ENCODE assay signal across 8 cellular contexts in the genomic region with DNA sequence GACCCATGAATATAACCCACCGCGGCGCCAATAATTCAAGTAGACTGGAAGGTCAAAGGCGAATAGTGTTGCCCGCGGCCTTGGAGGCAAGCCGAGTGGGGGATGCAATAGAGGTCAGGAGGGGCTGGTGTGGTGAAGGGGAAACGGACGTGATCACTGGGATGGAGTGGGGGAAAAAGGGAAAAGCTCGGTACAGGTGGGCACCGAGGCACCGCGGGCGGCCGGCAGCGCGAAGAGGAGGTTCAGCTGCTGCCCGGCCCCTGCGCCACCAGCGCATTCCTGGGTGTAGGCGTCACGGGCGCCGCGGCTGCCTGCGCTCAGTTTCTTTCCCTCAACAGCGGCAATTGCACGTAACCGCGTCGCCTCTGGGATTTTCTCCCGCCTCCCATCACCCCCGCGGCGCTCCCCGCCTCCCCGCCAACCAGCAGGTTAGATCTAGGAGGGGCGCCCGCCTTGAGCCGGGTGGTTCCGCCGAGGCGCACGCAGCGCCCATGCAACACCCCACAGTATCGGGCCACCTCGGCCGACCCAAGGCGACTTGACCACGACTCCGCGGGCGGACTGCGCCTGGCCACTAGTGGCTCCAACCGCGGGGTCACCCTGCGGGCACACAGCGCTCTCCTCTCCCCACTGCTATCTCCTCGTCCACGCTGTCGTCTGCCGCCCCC. TPM values are rescaled to one million over a fixed set of nuclear protein-coding genes. Genes with fewer than 3 reads are reported as not detected.
A peak's percentile ranks its signal among the peaks of the same experiment; 100 is the strongest.
DNase-seq lines count a peak whose midpoint lies in the region; ATAC-seq and TF ChIP-seq lines count a peak whose summit lies in the region.

No MANE protein-coding gene starts in this region.

- peaks cover 34% of the 10 kb centered on the region for H3K4me1 ChIP-seq in PC-9 (replicated peaks; ENCODE audit: insufficient read depth)
- H3K4me1 ChIP-seq in endodermal cell (ENCODE audit: control insufficient read depth, insufficient read depth, low read length) = peaks cover 3% of the 10 kb centered on the region
- H3K4me1 ChIP-seq in mesendoderm (ENCODE audit: control insufficient read depth, low read depth, low read length) = no peaks in the 10 kb centered on the region
- no peaks in the 10 kb centered on the region for H3K4me1 ChIP-seq in upper lobe of right lung

- no peaks in the 10 kb centered on the region for H3K9me3 Mint-ChIP-seq in endodermal cell

- peak overlapping the region; percentile 29 for H3K18ac ChIP-seq in mesendoderm (ENCODE audit: low read length)

- peak overlapping the region; percentile 91 for H3K56ac ChIP-seq in mesendoderm (ENCODE audit: low read length)

- no peak overlapping the region for H2BK120ac ChIP-seq in mesendoderm (ENCODE audit: low read depth, low read length)

- no peak overlapping the region for H2AFZ ChIP-seq in PC-9

- 0% methylated on average over 8 to 62 of the region's 62 CpGs for WGBS in endodermal cell (ENCODE audit: insufficient coverage in 1 of 2, insufficient read length in 1 of 2), 2 experiments
- WGBS in mesendoderm (ENCODE audit: extremely low coverage, insufficient coverage, low lambda C conversion rate) = no CpG with 5 or more reads among the region's 62 CpGs

- peak overlapping the region; percentile 3 for H3K27ac Mint-ChIP-seq in endodermal cell

- H3K27me3 ChIP-seq in PC-9 (ENCODE audit: insufficient read depth, low read depth) (no peaks in the 10 kb centered on the region), endodermal cell (ENCODE audit: control insufficient read depth, insufficient read depth, low read length, poor library complexity, severe bottlenecking) (peaks cover 39% of the 10 kb centered on the region), mesendoderm (ENCODE audit: insufficient read depth, low read length, poor library complexity) (no peaks in the 10 kb centered on the region), upper lobe of right lung (no peaks in the 10 kb centered on the region)

- H3K9me2 ChIP-seq in PC-9 (ENCODE audit: insufficient read depth) = no peaks in the 10 kb centered on the region

- H3K9me3 ChIP-seq in PC-9 (ENCODE audit: insufficient read depth, low read depth) (no peaks in the 10 kb centered on the region), endodermal cell (ENCODE audit: control insufficient read depth, low read length) (no peaks in the 10 kb centered on the region), upper lobe of right lung (no peaks in the 10 kb centered on the region)

- peak overlapping the region; percentile 93 for H3K4me3 ChIP-seq in PC-9
- H3K4me3 ChIP-seq in endodermal cell (ENCODE audit: low read length) = peak overlapping the region; percentile 80
- H3K4me3 ChIP-seq in mesendoderm (ENCODE audit: low read length) = peak overlapping the region; percentile 88
- peak overlapping the region; percentile 68 for H3K4me3 ChIP-seq in upper lobe of right lung

- H4K20me1 ChIP-seq in PC-9 (ENCODE audit: insufficient read depth) = peaks cover 21% of the 10 kb centered on the region; the same call in 1 of the 2 replicates

- H3K23ac ChIP-seq in mesendoderm (ENCODE audit: low read length) = no peak overlapping the region

- H4K8ac ChIP-seq in mesendoderm (ENCODE audit: low read depth, low read length) = no peak overlapping the region

- no TSS peak for BruUV-seq in PC-9 (replicated peaks; lab: Mats Ljungman, UMichigan)

- H2AK5ac ChIP-seq in mesendoderm (ENCODE audit: low read length) = no peak overlapping the region

- H3K27me3 Mint-ChIP-seq in endodermal cell (ENCODE audit: insufficient read depth) = peaks cover 44% of the 10 kb centered on the region

- H3K9ac ChIP-seq in endodermal cell (ENCODE audit: extremely low read depth, low read length, poor library complexity, severe bottlenecking) = peak overlapping the region; percentile 24
- peak overlapping the region; percentile 85 for H3K9ac ChIP-seq in mesendoderm (ENCODE audit: low read length)

- no peak overlapping the region for H2BK15ac ChIP-seq in mesendoderm (replicated peaks; ENCODE audit: low read depth)

- peak overlapping the region; percentile 92 for H3K27ac ChIP-seq in PC-9
- H3K27ac ChIP-seq in endodermal cell (ENCODE audit: low read depth, low read length) = peak overlapping the region; percentile 84
- H3K27ac ChIP-seq in mesendoderm (ENCODE audit: low read depth, low read length) = no peak overlapping the region
- peak overlapping the region; percentile 87 for H3K27ac ChIP-seq in upper lobe of right lung

- H3K4me3 Mint-ChIP-seq in endodermal cell = peak overlapping the region; percentile 71

- H3F3A ChIP-seq in PC-9 (ENCODE audit: insufficient read depth, low read depth) = peaks cover 19% of the 10 kb centered on the region

- CTCF ChIA-PET in PC-9 (lab: Charles Lee) = interaction anchor here (1.1 kb wide), 1 partner anchor 12 kb away, joined by 3 read pairs; no protein-coding TSS in a partner anchor

- TF ChIP-seq CTCF in PC-9 (conservative IDR thresholded peaks at IDR 0.05) (no peak), endodermal cell (conservative IDR thresholded peaks at IDR 0.05) (no peak), upper lobe of right lung (IDR thresholded peaks at IDR 0.05) (no peak)

- H3K36me3 ChIP-seq in PC-9 (ENCODE audit: low read depth) (peaks cover 32% of the 10 kb centered on the region), endodermal cell (ENCODE audit: control insufficient read depth, insufficient read depth, low read length) (no peaks in the 10 kb centered on the region), mesendoderm (ENCODE audit: control insufficient read depth, insufficient read depth, low read length) (no peaks in the 10 kb centered on the region), upper lobe of right lung (no peaks in the 10 kb centered on the region)

- H3K79me2 ChIP-seq in PC-9 (ENCODE audit: low read depth) (peaks cover 62% of the 10 kb centered on the region), mesendoderm (ENCODE audit: control insufficient read depth, insufficient read depth, low read length) (peaks cover 43% of the 10 kb centered on the region)

- H3K4me2 ChIP-seq in PC-9 = peak overlapping the region; percentile 74
- peak overlapping the region; percentile 60 for H3K4me2 ChIP-seq in mesendoderm (ENCODE audit: low read length)

- H3K79me1 ChIP-seq in mesendoderm (ENCODE audit: low read length) = peaks cover 4% of the 10 kb centered on the region

- intact Hi-C loops in PC-9 (cut with micrococcal nuclease; ENCODE audit: unreplicated experiment) = loop anchor here (2.0 to 10.0 kb wide), 4 partner anchors 426 to 753 kb away; no protein-coding TSS in a partner anchor
- intact Hi-C loops in upper lobe of right lung (cut with DNase I) = no loop called here

- no peak overlapping the region for H2BK5ac ChIP-seq in mesendoderm (ENCODE audit: low read length)

- H3K36me3 Mint-ChIP-seq in endodermal cell (ENCODE audit: low read depth) = no peaks in the 10 kb centered on the region

- H3K4me1 Mint-ChIP-seq in endodermal cell = peaks cover 19% of the 10 kb centered on the region

- POLR2A ChIA-PET in PC-9 (lab: Charles Lee; ENCODE audit: unreplicated experiment) = interaction anchor here (0.6 to 0.7 kb wide), 2 partner anchors 30 to 275 kb away, joined by 3 read pairs; no protein-coding TSS in a partner anchor

- DNase-seq in activated gamma-delta T cell (lab: John Stamatoyannopoulos, UW) (peak; percentile 12), activated gamma-delta T cell treated with Interleukin-2 at 50 U/mL for 16 hours (no peak), PC-9 (peak; percentile 57 to 71), endodermal cell (peak; percentile 88), mesendoderm (peak; percentile 82), upper lobe of right lung (peak; percentile 84), HPDE6-E6E7 (ENCODE audit: extremely low spot score) (no peak)
- DNase-seq in stimulated activated CD8-positive, alpha-beta memory T cell treated with anti-CD3 and anti-CD28 coated beads, Interleukin-4, amount 100 ng/mL, for 48 hours = no peak

- H4K5ac ChIP-seq in mesendoderm (ENCODE audit: low read length) = no peak overlapping the region

- ATAC-seq in upper lobe of right lung = peak; percentile 79

- peak overlapping the region; percentile 88 for H3K4ac ChIP-seq in mesendoderm (ENCODE audit: low read depth, low read length)

RNA-seq across cellular contexts. Expression of a gene that starts 1.5 kb away (rescaled TPM):
- total RNA-seq in PC-9 (2021) = 72.9 and 99.1 TPM in 2 replicates
- total RNA-seq in endodermal cell = 1 to 10 TPM; 1.3 to 7.8 TPM
- 99.8 TPM for polyA plus RNA-seq in endodermal cell (2013, experiment 1 of 2)
- 80.5 TPM for polyA plus RNA-seq in endodermal cell (2013, experiment 2 of 2)
- 31.8 TPM for polyA plus RNA-seq in mesendoderm (2013, experiment 1 of 2)
- 37.3 TPM for polyA plus RNA-seq in mesendoderm (2013, experiment 2 of 2)
- total RNA-seq in upper lobe of right lung = 32.6 TPM

Comparison
In these comparisons a context has a peak if more than half of its experiments do, and no peak if none do; other contexts are left out.
1. DNase-seq: peak in activated gamma-delta T cell (single experiment), PC-9 (2 of 2), endodermal cell (single experiment), mesendoderm (single experiment) and upper lobe of right lung (single experiment); none in activated gamma-delta T cell treated with Interleukin-2 at 50 U/mL for 16 hours (single experiment), stimulated activated CD8-positive, alpha-beta memory T cell treated with anti-CD3 and anti-CD28 coated beads, Interleukin-4, amount 100 ng/mL, for 48 hours (single experiment) and HPDE6-E6E7 (single experiment).
2. Peak in every context shown above with its lines, with median percentiles within 50 percentile points of each other: H3K4me3 ChIP-seq.